In genomic region chr6:158761746-158762145, GRCh38 we compare ENCODE assay signal across 23 cellular contexts. TPM values are rescaled to one million over a fixed set of nuclear protein-coding genes. Genes with fewer than 3 reads are reported as not detected.
DNase-seq lines count a peak whose midpoint lies in the region; ATAC-seq, FAIRE-seq and TF ChIP-seq lines count a peak whose summit lies in the region.
"Had no signal": no experiment of that assay in that cellular context is flagged by ENCODE, and none has a peak within 500 bp of the region (broad histone marks: within the 10 kb centered on the region; RNA-seq: fewer than 3 reads in every experiment).

No MANE protein-coding gene starts in this region.

- ATAC-seq in CD8-positive, alpha-beta T cell: no peak
- ATAC-seq in mucosa of descending colon (peak; percentile 2), GM21619 (IDR thresholded peaks at IDR 0.05; ENCODE audit: unreplicated experiment) (no peak), GM18867 (IDR thresholded peaks at IDR 0.05; ENCODE audit: unreplicated experiment) (no peak)
- ATAC-seq: esophagus mucosa had no signal

- H3K4me1 ChIP-seq in BLaER1 (peaks cover 95% of the 10 kb centered on the region), mucosa of descending colon (ENCODE audit: low read depth) (no peaks in the 10 kb centered on the region)
- H3K4me1 ChIP-seq in CD8-positive, alpha-beta T cell (ENCODE audit: insufficient read depth, low read length): no peaks in the 10 kb centered on the region
- H3K4me1 ChIP-seq: tibial nerve had no signal

- H3K4me2 ChIP-seq in BLaER1: peak overlapping the region; percentile 74

- DNase-seq in CD8-positive, alpha-beta T cell: no peak
- DNase-seq in activated T-helper 1 cell treated with anti-CD3 and anti-CD28 coated beads, Interleukin-12 subunit alpha, Interleukin-12 subunit beta, Interleukin-2, Interleukin-4 antibody, amounts not matched to agents 30 ng/mL and 10 ng/mL and 1 ng/mL, durations not matched to agents 14 hours and 24 hours and 36 hours (ENCODE audit: low spot score): no peak
- DNase-seq in mucosa of descending colon (no peak), D721Med (ENCODE audit: insufficient read length, low spot score) (no peak)
- DNase-seq: activated CD4-positive, alpha-beta T cell treated with anti-CD3 and anti-CD28 coated beads for 4 hours; activated gamma-delta T cell; DND-41; IMR-90; NCI-H2081 treated with DMSO at 0.1 percent for 48 hours; NCI-H526; OCI-M1; stimulated activated CD4-positive, alpha-beta T cell treated with anti-CD3 and anti-CD28 coated beads, Interleukin-4, amount 100 ng/mL, for 24 hours; stimulated activated CD8-positive, alpha-beta memory T cell treated with anti-CD3 and anti-CD28 coated beads, Interleukin-4, amount 100 ng/mL, for 48 hours had no signal

- H3K9me3 Mint-ChIP-seq in CD8-positive, alpha-beta T cell: no peaks in the 10 kb centered on the region
- H3K9me3 Mint-ChIP-seq in activated T-helper 1 cell treated with anti-CD3 and anti-CD28 coated beads, Interleukin-12 subunit alpha, Interleukin-12 subunit beta, Interleukin-2, Interleukin-4 antibody, amounts not matched to agents 30 ng/mL and 10 ng/mL and 1 ng/mL, durations not matched to agents 14 hours and 24 hours and 36 hours: no peaks in the 10 kb centered on the region
- H3K9me3 Mint-ChIP-seq: dendritic cell treated with granulocyte-macrophage colony-stimulating factor and Interleukin-4, amounts not matched to agents 40 ng/mL and 50 ng/mL, for 4 days; mesothelial cell of epicardium had no signal

- H3K4me1 Mint-ChIP-seq in CD8-positive, alpha-beta T cell (ENCODE audit: low read depth): no peaks in the 10 kb centered on the region
- H3K4me1 Mint-ChIP-seq in activated T-helper 1 cell treated with anti-CD3 and anti-CD28 coated beads, Interleukin-12 subunit alpha, Interleukin-12 subunit beta, Interleukin-2, Interleukin-4 antibody, amounts not matched to agents 30 ng/mL and 10 ng/mL and 1 ng/mL, durations not matched to agents 14 hours and 24 hours and 36 hours (ENCODE audit: low read depth): no peaks in the 10 kb centered on the region

- H3K36me3 ChIP-seq in BLaER1: peaks cover 30% of the 10 kb centered on the region
- H3K36me3 ChIP-seq in CD8-positive, alpha-beta T cell (ENCODE audit: insufficient read depth, low read length): peaks cover 19% of the 10 kb centered on the region
- peaks cover 4% of the 10 kb centered on the region for H3K36me3 ChIP-seq in mucosa of descending colon (ENCODE audit: low read depth)
- H3K36me3 ChIP-seq: ovary had no signal

- POLR2A ChIA-PET in CD8-positive, alpha-beta T cell (lab: Charles Lee): interaction anchor here (0.9 kb wide), 1 partner anchor 14 kb away, joined by 3 read pairs; no protein-coding TSS in a partner anchor

- no peak overlapping the region for H3K27ac ChIP-seq in BLaER1
- H3K27ac ChIP-seq in CD8-positive, alpha-beta T cell (ENCODE audit: low read depth, low read length): no peak overlapping the region
- H3K27ac ChIP-seq: C4-2B, ovary, tibial nerve had no signal

- no peaks in the 10 kb centered on the region for H3K27me3 Mint-ChIP-seq in CD8-positive, alpha-beta T cell (ENCODE audit: low read depth)
- H3K27me3 Mint-ChIP-seq in activated T-helper 1 cell treated with anti-CD3 and anti-CD28 coated beads, Interleukin-12 subunit alpha, Interleukin-12 subunit beta, Interleukin-2, Interleukin-4 antibody, amounts not matched to agents 30 ng/mL and 10 ng/mL and 1 ng/mL, durations not matched to agents 14 hours and 24 hours and 36 hours (ENCODE audit: insufficient read depth): no peaks in the 10 kb centered on the region
- H3K27me3 Mint-ChIP-seq: dendritic cell treated with granulocyte-macrophage colony-stimulating factor and Interleukin-4, amounts not matched to agents 40 ng/mL and 50 ng/mL, for 4 days had no signal

- intact Hi-C loops in CD8-positive, alpha-beta T cell (cut with DNase I, micrococcal nuclease): loop anchor here (5.0 kb wide), 2 partner anchors 44 to 59 kb away; no protein-coding TSS in a partner anchor
- intact Hi-C loops in activated T-helper 1 cell treated with anti-CD3 and anti-CD28 coated beads, Interleukin-12 subunit alpha, Interleukin-12 subunit beta, Interleukin-2, Interleukin-4 antibody, amounts not matched to agents 30 ng/mL and 10 ng/mL and 1 ng/mL, durations not matched to agents 14 hours and 24 hours and 36 hours (cut with micrococcal nuclease): no loop called here
- intact Hi-C loops in mucosa of descending colon (cut with DNase I, micrococcal nuclease): no loop called here

- H3K27ac Mint-ChIP-seq in CD8-positive, alpha-beta T cell: peak overlapping the region; percentile 64
- H3K27ac Mint-ChIP-seq in activated T-helper 1 cell treated with anti-CD3 and anti-CD28 coated beads, Interleukin-12 subunit alpha, Interleukin-12 subunit beta, Interleukin-2, Interleukin-4 antibody, amounts not matched to agents 30 ng/mL and 10 ng/mL and 1 ng/mL, durations not matched to agents 14 hours and 24 hours and 36 hours: peak overlapping the region; percentile 52
- H3K27ac Mint-ChIP-seq: dendritic cell treated with granulocyte-macrophage colony-stimulating factor and Interleukin-4, amounts not matched to agents 40 ng/mL and 50 ng/mL, for 4 days; mesothelial cell of epicardium had no signal

- H3K27me3 ChIP-seq in BLaER1: no peaks in the 10 kb centered on the region; the same call in 1 of the 2 replicates
- H3K27me3 ChIP-seq in CD8-positive, alpha-beta T cell (ENCODE audit: insufficient read depth, low read length): no peaks in the 10 kb centered on the region
- H3K27me3 ChIP-seq: ovary, tibial nerve had no signal

- FAIRE-seq in D721Med (lab: Jason Lieb, UNC): no peak
- FAIRE-seq: keratinocyte had no signal

- no peak overlapping the region for H3K4me3 Mint-ChIP-seq in CD8-positive, alpha-beta T cell
- no peak overlapping the region for H3K4me3 Mint-ChIP-seq in activated T-helper 1 cell treated with anti-CD3 and anti-CD28 coated beads, Interleukin-12 subunit alpha, Interleukin-12 subunit beta, Interleukin-2, Interleukin-4 antibody, amounts not matched to agents 30 ng/mL and 10 ng/mL and 1 ng/mL, durations not matched to agents 14 hours and 24 hours and 36 hours
- H3K4me3 Mint-ChIP-seq: dendritic cell treated with granulocyte-macrophage colony-stimulating factor and Interleukin-4, amounts not matched to agents 40 ng/mL and 50 ng/mL, for 4 days; mesothelial cell of epicardium had no signal

- CTCF ChIA-PET in CD8-positive, alpha-beta T cell (lab: Charles Lee): interaction anchor here (2.9 kb wide), 1 partner anchor 211 kb away, joined by 9 read pairs; no protein-coding TSS in a partner anchor

- TF ChIP-seq CTCF in CD8-positive, alpha-beta T cell (IDR thresholded peaks at IDR 0.05): no peak
- no peak for TF ChIP-seq CTCF in mucosa of descending colon (IDR thresholded peaks at IDR 0.05)
- TF ChIP-seq CTCF in D721Med (IDR thresholded peaks at IDR 0.05; ENCODE audit: insufficient read depth, missing control alignments): no peak

- H3K4me3 ChIP-seq in BLaER1 (no peak overlapping the region), mucosa of descending colon (no peak overlapping the region)
- H3K4me3 ChIP-seq in CD8-positive, alpha-beta T cell (ENCODE audit: low read depth, low read length): no peak overlapping the region
- H3K4me3 ChIP-seq: ovary, tibial nerve had no signal

- H3K9me3 ChIP-seq in BLaER1: no peaks in the 10 kb centered on the region
- no peaks in the 10 kb centered on the region for H3K9me3 ChIP-seq in CD8-positive, alpha-beta T cell (ENCODE audit: low read length)
- no peaks in the 10 kb centered on the region for H3K9me3 ChIP-seq in mucosa of descending colon
- H3K9me3 ChIP-seq: ovary, tibial nerve had no signal

- peaks cover 6% of the 10 kb centered on the region; the same call in 1 of the 2 replicates for H4K20me1 ChIP-seq in BLaER1

- H3K36me3 Mint-ChIP-seq in CD8-positive, alpha-beta T cell: peaks cover 68% of the 10 kb centered on the region
- peaks cover 54% of the 10 kb centered on the region for H3K36me3 Mint-ChIP-seq in activated T-helper 1 cell treated with anti-CD3 and anti-CD28 coated beads, Interleukin-12 subunit alpha, Interleukin-12 subunit beta, Interleukin-2, Interleukin-4 antibody, amounts not matched to agents 30 ng/mL and 10 ng/mL and 1 ng/mL, durations not matched to agents 14 hours and 24 hours and 36 hours (ENCODE audit: low read depth)

- no peak overlapping the region for H3K9ac ChIP-seq in BLaER1

RNA-seq across cellular contexts. Expression of gene EZR, which starts 57.4 kb away (rescaled TPM):
- total RNA-seq in CD8-positive, alpha-beta T cell: 100 to 1,000 TPM; 626 to 627 TPM
- total RNA-seq in activated T-helper 1 cell treated with anti-CD3 and anti-CD28 coated beads, Interleukin-12 subunit alpha, Interleukin-12 subunit beta, Interleukin-2, Interleukin-4 antibody, amounts not matched to agents 30 ng/mL and 10 ng/mL and 1 ng/mL, durations not matched to agents 14 hours and 24 hours and 36 hours: 205 and 206 TPM in 2 replicates
- total RNA-seq in mucosa of descending colon: 100 to 1,000 TPM; 220 to 421 (median 334) TPM

Comparison
In these comparisons a context has a peak if more than half of its experiments do, and no peak if none do; other contexts are left out.
1. intact Hi-C loops: an anchor here in CD8-positive, alpha-beta T cell (5.0 kb wide); none called in activated T-helper 1 cell treated with anti-CD3 and anti-CD28 coated beads, Interleukin-12 subunit alpha, Interleukin-12 subunit beta, Interleukin-2, Interleukin-4 antibody, amounts not matched to agents 30 ng/mL and 10 ng/mL and 1 ng/mL, durations not matched to agents 14 hours and 24 hours and 36 hours and mucosa of descending colon.